Comparison of ENCODE assay signal across 11 cellular contexts in genomic region chr6:110491644-110492317, GRCh38. TPM values are rescaled to one million over a fixed set of nuclear protein-coding genes. Genes with fewer than 3 reads are reported as not detected.
DNase-seq lines count a peak whose midpoint lies in the region; ATAC-seq and TF ChIP-seq lines count a peak whose summit lies in the region.
"Had no signal": no experiment of that assay in that cellular context is flagged by ENCODE, and none has a peak within 500 bp of the region (broad histone marks: within the 10 kb centered on the region; RNA-seq: fewer than 3 reads in every experiment).

No MANE protein-coding gene starts in this region.

- ATAC-seq in left lung = peak; percentile 32
- no peak for ATAC-seq in GM18861 (IDR thresholded peaks at IDR 0.05; ENCODE audit: unreplicated experiment)

- DNase-seq in AG09309 (ENCODE audit: low read depth) (peak; percentile 25), M059J (ENCODE audit: low read depth) (peak; percentile 61), amniotic epithelial cell (ENCODE audit: low read depth) (peak; percentile 20), left lung (no peak), tibial artery (no peak), SKM-1 treated with dmso at 0.1 percent for 144 hours (lab: John Stamatoyannopoulos, UW; ENCODE audit: unreplicated experiment) (no peak)
- DNase-seq in activated effector memory CD4-positive, alpha-beta T cell treated with Interleukin-2 at 50 U/mL for 16 hours = no peak
- DNase-seq: immature natural killer cell had no signal

- H3K36me3 ChIP-seq in left lung = no peaks in the 10 kb centered on the region
- H3K36me3 ChIP-seq in tibial artery = no peaks in the 10 kb centered on the region
- H3K36me3 ChIP-seq: BLaER1 treated with 17β-estradiol and CSF1 and Interleukin-3, amounts not matched to agents 10 nM and 100 nM had no signal

- H3K4me1 ChIP-seq in left lung (no peaks in the 10 kb centered on the region), tibial artery (no peaks in the 10 kb centered on the region)
- H3K4me1 ChIP-seq: BLaER1 treated with 17β-estradiol and CSF1 and Interleukin-3, amounts not matched to agents 10 nM and 100 nM had no signal

- intact Hi-C loops in left lung (cut with DNase I) = no loop called here
- intact Hi-C loops in tibial artery (cut with DNase I; ENCODE audit: low total_unique reads) = no loop called here

- TF ChIP-seq CTCF in AG09309 (IDR thresholded peaks at IDR 0.05; ENCODE audit: control insufficient read depth, insufficient read depth, low read depth, low read length, missing control alignments) (no peak), left lung (IDR thresholded peaks at IDR 0.05) (no peak), tibial artery (IDR thresholded peaks at IDR 0.05) (no peak)

- H3K4me3 ChIP-seq in AG09309 (ENCODE audit: control insufficient read depth, low read depth, low read length) (no peak overlapping the region), left lung (no peak overlapping the region), tibial artery (no peak overlapping the region)
- H3K4me3 ChIP-seq: BLaER1 treated with 17β-estradiol and CSF1 and Interleukin-3, amounts not matched to agents 10 nM and 100 nM; PC-9 had no signal

- H3K27ac ChIP-seq in left lung (no peak overlapping the region), tibial artery (no peak overlapping the region)
- H3K27ac ChIP-seq: BLaER1 treated with 17β-estradiol and CSF1 and Interleukin-3, amounts not matched to agents 10 nM and 100 nM; PC-9 had no signal

- no peaks in the 10 kb centered on the region for H3K9me3 ChIP-seq in left lung
- no peaks in the 10 kb centered on the region for H3K9me3 ChIP-seq in tibial artery

- H3K27me3 ChIP-seq in left lung = no peaks in the 10 kb centered on the region
- H3K27me3 ChIP-seq in tibial artery = no peaks in the 10 kb centered on the region
- H3K27me3 ChIP-seq: BLaER1 treated with 17β-estradiol and CSF1 and Interleukin-3, amounts not matched to agents 10 nM and 100 nM had no signal

RNA-seq across cellular contexts. Expression of gene SLC22A16, which starts 15.4 kb away (rescaled TPM):
- total RNA-seq in M059J (2014; rRNA removed; shearing (Covaris generic)) = 0.42 TPM in 1 of 2 replicates, not detected in the other
- total RNA-seq in left lung = 1 to 10 TPM in 1 of 2 donors, under 1 TPM in 1; 0.52 to 5.4 TPM
- total RNA-seq: PC-9 had no signal

Comparison
In these comparisons a context has a peak if more than half of its experiments do, and no peak if none do; other contexts are left out.
1. DNase-seq: peak in AG09309 (single experiment), M059J (single experiment) and amniotic epithelial cell (single experiment); none in left lung (0 of 2), activated effector memory CD4-positive, alpha-beta T cell treated with Interleukin-2 at 50 U/mL for 16 hours (single experiment), tibial artery (0 of 2) and SKM-1 treated with dmso at 0.1 percent for 144 hours (single experiment).